Comparison of ENCODE assay signal across 1 cellular context in genomic region chr3:11770477-11771381, GRCh38.
TF ChIP-seq lines count a peak whose summit lies in the region.

No MANE protein-coding gene starts in this region.

TF ChIP-seq in K562, 482 proteins besides CTCF, POLR2A, EP300 and RAD21 (continued from another document):
- no peak for TF ChIP-seq ATF2 (CRISPR knock-in tag; IDR thresholded peaks at IDR 0.05)
- no peak for TF ChIP-seq SRSF3 (IDR thresholded peaks at IDR 0.05; ENCODE audit: insufficient read depth, low read length)
- no peak for TF ChIP-seq SLC30A9 (CRISPR knock-in tag; IDR thresholded peaks at IDR 0.05)
- no peak for TF ChIP-seq KDM1A (IDR thresholded peaks at IDR 0.05)
- no peak for TF ChIP-seq ATF4 (CRISPR knock-in tag; IDR thresholded peaks at IDR 0.05)
- no peak for TF ChIP-seq ZBTB17 (CRISPR knock-in tag; IDR thresholded peaks at IDR 0.05)
- TF ChIP-seq DNMT1 (IDR thresholded peaks at IDR 0.05) = no peak
- TF ChIP-seq FOXK1 (CRISPR knock-in tag; IDR thresholded peaks at IDR 0.05; ENCODE audit: borderline replicate concordance) = no peak
- TF ChIP-seq ZBTB2 (IDR thresholded peaks at IDR 0.05) = no peak
- TF ChIP-seq SP2 (IDR thresholded peaks at IDR 0.05; ENCODE audit: extremely low read depth, low read depth, low read length, poor library complexity, severe bottlenecking) = no peak
- TF ChIP-seq ATF1 (CRISPR knock-in tag; IDR thresholded peaks at IDR 0.05) = no peak
- TF ChIP-seq ATF1 (tag; IDR thresholded peaks at IDR 0.05) = 0 out of 2 replicates have a peak, but pooled peaks have one; percentile 57
- TF ChIP-seq ZFX (CRISPR knock-in tag; IDR thresholded peaks at IDR 0.05) = no peak
- no peak for TF ChIP-seq MTF1 (CRISPR knock-in tag; IDR thresholded peaks at IDR 0.05; ENCODE audit: borderline replicate concordance)
- 0 out of 2 replicates have a peak, but pooled peaks have one; percentile 36 for TF ChIP-seq GABPB1 (CRISPR knock-in tag; IDR thresholded peaks at IDR 0.05)
- no peak for TF ChIP-seq TRIM25 (IDR thresholded peaks at IDR 0.05; ENCODE audit: borderline replicate concordance)
- TF ChIP-seq HLTF (IDR thresholded peaks at IDR 0.05) = no peak
- no peak for TF ChIP-seq E2F1 (CRISPR knock-in tag; IDR thresholded peaks at IDR 0.05)
- no peak for TF ChIP-seq RBM14 (IDR thresholded peaks at IDR 0.05; ENCODE audit: borderline replicate concordance, insufficient read depth, low read depth, low read length)
- TF ChIP-seq CEBPG (CRISPR knock-in tag; IDR thresholded peaks at IDR 0.05) = 0 out of 2 replicates have a peak, but pooled peaks have one; percentile 4
- no peak for TF ChIP-seq CEBPG (tag; conservative IDR thresholded peaks at IDR 0.05 in 1 of 2, IDR thresholded peaks at IDR 0.05 in 1 of 2)
- no peak for TF ChIP-seq BRF1 (IDR thresholded peaks at IDR 0.05; ENCODE audit: borderline replicate concordance, extremely low read depth, insufficient read length)
- no peak for TF ChIP-seq ZNF232 (CRISPR knock-in tag; IDR thresholded peaks at IDR 0.05)
- TF ChIP-seq HDAC3 (IDR thresholded peaks at IDR 0.05; ENCODE audit: borderline replicate concordance, partially characterized antibody) = no peak
